23 cellular contexts compared by ENCODE assay signal in genomic region chr3:189303584-189303983, GRCh38.
A peak's percentile ranks its signal among the peaks of the same experiment; 100 is the strongest.
DNase-seq lines count a peak whose midpoint lies in the region; ATAC-seq, FAIRE-seq and TF ChIP-seq lines count a peak whose summit lies in the region.
"Had no signal": no experiment of that assay in that cellular context is flagged by ENCODE, and none has a peak within 500 bp of the region (broad histone marks: within the 10 kb centered on the region; RNA-seq: fewer than 3 reads in every experiment).

No MANE protein-coding gene starts in this region.

- WGBS in psoas muscle, 3 donors = 0 to 76% (median 0%) methylated on average over 1 of the region's 1 CpG

- no peaks in the 10 kb centered on the region for H3K9me3 Mint-ChIP-seq in astrocyte (ENCODE audit: unreplicated experiment)
- H3K9me3 Mint-ChIP-seq: activated CD4-positive, alpha-beta memory T cell treated with anti-CD3 and anti-CD28 coated beads for 36 hours; brain; CD8-positive, alpha-beta memory T cell; stimulated activated effector memory CD8-positive, alpha-beta T cell treated with anti-CD3 and anti-CD28 coated beads, Interleukin-12 subunit alpha, Interleukin-12 subunit beta, amount 100 ng/mL, for 72 hours had no signal

- H3K36me3 Mint-ChIP-seq in astrocyte (ENCODE audit: low read depth, unreplicated experiment) = no peaks in the 10 kb centered on the region
- H3K36me3 Mint-ChIP-seq: brain; naive thymus-derived CD8-positive, alpha-beta T cell; stimulated activated effector memory CD8-positive, alpha-beta T cell treated with anti-CD3 and anti-CD28 coated beads, Interleukin-12 subunit alpha, Interleukin-12 subunit beta, amount 100 ng/mL, for 72 hours had no signal

- peaks cover 23% of the 10 kb centered on the region for H3K4me1 Mint-ChIP-seq in astrocyte (ENCODE audit: low read depth, unreplicated experiment)
- H3K4me1 Mint-ChIP-seq: B cell, T-helper 17 cell had no signal

- H3K27me3 Mint-ChIP-seq in astrocyte (ENCODE audit: low read depth, unreplicated experiment) = no peaks in the 10 kb centered on the region
- H3K27me3 Mint-ChIP-seq: activated CD4-positive, alpha-beta memory T cell treated with anti-CD3 and anti-CD28 coated beads for 36 hours; B cell; naive thymus-derived CD8-positive, alpha-beta T cell; T-helper 17 cell had no signal

- no peak overlapping the region for H3K27ac Mint-ChIP-seq in astrocyte (ENCODE audit: unreplicated experiment)
- H3K27ac Mint-ChIP-seq: B cell; CD8-positive, alpha-beta memory T cell; naive thymus-derived CD8-positive, alpha-beta T cell; stimulated activated effector memory CD8-positive, alpha-beta T cell treated with anti-CD3 and anti-CD28 coated beads, Interleukin-12 subunit alpha, Interleukin-12 subunit beta, amount 100 ng/mL, for 72 hours; T-helper 17 cell had no signal

- ATAC-seq in psoas muscle (no peak), HG03354 (IDR thresholded peaks at IDR 0.05; ENCODE audit: poor library complexity, severe bottlenecking, unreplicated experiment) (no peak), HG02678 (IDR thresholded peaks at IDR 0.05; ENCODE audit: unreplicated experiment) (no peak)
- ATAC-seq: naive thymus-derived CD8-positive, alpha-beta T cell; stimulated activated effector memory CD8-positive, alpha-beta T cell treated with anti-CD3 and anti-CD28 coated beads, Interleukin-12 subunit alpha, Interleukin-12 subunit beta, amount 100 ng/mL, for 72 hours; T-helper 17 cell had no signal

- intact Hi-C loops in psoas muscle (cut with DNase I) = no loop called here

- H3K27me3 ChIP-seq in astrocyte (ENCODE audit: insufficient read depth, low read length) = peaks cover 3% of the 10 kb centered on the region
- no peaks in the 10 kb centered on the region for H3K27me3 ChIP-seq in psoas muscle (ENCODE audit: insufficient read depth in 3 of 3, low read length in 2 of 3)
- no peaks in the 10 kb centered on the region for H3K27me3 ChIP-seq in HAP-1 (ENCODE audit: low read depth)
- H3K27me3 ChIP-seq: foreskin keratinocyte, MG63 had no signal

- H3K79me2 ChIP-seq in astrocyte (ENCODE audit: insufficient read depth, low read length) = no peaks in the 10 kb centered on the region

- H2AFZ ChIP-seq in astrocyte (ENCODE audit: low read depth, low read length) = no peak overlapping the region

- no peak overlapping the region for H3K27ac ChIP-seq in astrocyte (ENCODE audit: low read depth, low read length)
- peak overlapping the region; percentile 72 for H3K27ac ChIP-seq in psoas muscle

- H3K4me2 ChIP-seq in astrocyte (ENCODE audit: low read length) = no peak overlapping the region

- H3K9ac ChIP-seq in astrocyte (ENCODE audit: low read length) = no peak overlapping the region

- H3K4me3 Mint-ChIP-seq in astrocyte (ENCODE audit: unreplicated experiment) = no peak overlapping the region
- H3K4me3 Mint-ChIP-seq: activated CD4-positive, alpha-beta memory T cell treated with anti-CD3 and anti-CD28 coated beads for 36 hours; B cell; brain; CD8-positive, alpha-beta memory T cell; stimulated activated effector memory CD8-positive, alpha-beta T cell treated with anti-CD3 and anti-CD28 coated beads, Interleukin-12 subunit alpha, Interleukin-12 subunit beta, amount 100 ng/mL, for 72 hours; T-helper 17 cell had no signal

- TF ChIP-seq CTCF in LNCaP clone FGC (IDR thresholded peaks at IDR 0.05; ENCODE audit: control insufficient read depth, extremely low read depth, insufficient read depth) (no peak), astrocyte (IDR thresholded peaks at IDR 0.05; ENCODE audit: insufficient read depth, low read depth, low read length) (no peak), psoas muscle (IDR thresholded peaks at IDR 0.05) (no peak)

- H3K9me3 ChIP-seq in astrocyte (ENCODE audit: insufficient read depth, low read depth, low read length) = no peaks in the 10 kb centered on the region
- H3K9me3 ChIP-seq in psoas muscle = no peaks in the 10 kb centered on the region
- no peaks in the 10 kb centered on the region for H3K9me3 ChIP-seq in HAP-1
- H3K9me3 ChIP-seq: MG63 had no signal

- H3K4me3 ChIP-seq in LNCaP clone FGC (ENCODE audit: low read depth, low read length) (no peak overlapping the region), astrocyte (ENCODE audit: insufficient read depth, low read depth, low read length) (no peak overlapping the region), psoas muscle (no peak overlapping the region), HAP-1 (no peak overlapping the region)
- H3K4me3 ChIP-seq: MG63 had no signal

- H3K4me1 ChIP-seq in astrocyte (ENCODE audit: insufficient read depth, low read length) (no peaks in the 10 kb centered on the region), psoas muscle (peaks cover 15% of the 10 kb centered on the region), HAP-1 (no peaks in the 10 kb centered on the region)

- in situ Hi-C loops in HAP-1 (cut with MboI; ENCODE audit: low sequenced_read_pairs) = no loop called here

- H3K36me3 ChIP-seq in astrocyte (ENCODE audit: insufficient read depth, low read length) = no peaks in the 10 kb centered on the region
- H3K36me3 ChIP-seq in psoas muscle (ENCODE audit: insufficient read depth in 1 of 2, low read depth in 1 of 2) = no peaks in the 10 kb centered on the region
- H3K36me3 ChIP-seq in HAP-1 (replicated peaks) = no peaks in the 10 kb centered on the region
- H3K36me3 ChIP-seq: MG63 had no signal

- peak; percentile 37 for FAIRE-seq in astrocyte (lab: Jason Lieb, UNC)

- DNase-seq in SIG-M5 treated with dmso at 0.1 percent for 504 hours (lab: John Stamatoyannopoulos, UW; ENCODE audit: unreplicated experiment) (peak; percentile 32), SIG-M5 (lab: John Stamatoyannopoulos, UW) (no peak), LNCaP clone FGC (ENCODE audit: low read depth) (peak; percentile 58), astrocyte (ENCODE audit: low read depth) (no peak), psoas muscle (no peak), HAP-1 (ENCODE audit: low spot score in 2 of 2) (no peak)
- DNase-seq: activated CD4-positive, alpha-beta memory T cell treated with anti-CD3 and anti-CD28 coated beads for 36 hours; CD8-positive, alpha-beta memory T cell; effector memory CD4-positive, alpha-beta T cell; GF-D8; IMR-90; MG63; naive thymus-derived CD8-positive, alpha-beta T cell; occipital lobe; OCI-M1; retina; T-helper 17 cell had no signal

- H4K20me1 ChIP-seq in astrocyte (ENCODE audit: insufficient read depth, low read length) = no peaks in the 10 kb centered on the region

Comparison
In these comparisons a context has a peak if more than half of its experiments do, and no peak if none do; other contexts are left out.
1. DNase-seq: peak in SIG-M5 treated with dmso at 0.1 percent for 504 hours (single experiment) and LNCaP clone FGC (single experiment); none in SIG-M5 (single experiment), astrocyte (single experiment), psoas muscle (0 of 2) and HAP-1 (0 of 2).